In genomic region chr1:61287734-61288133, GRCh38 we compare ENCODE assay signal across 14 cellular contexts.
DNase-seq lines count a peak whose midpoint lies in the region; ATAC-seq and TF ChIP-seq lines count a peak whose summit lies in the region.
"Had no signal": no experiment of that assay in that cellular context is flagged by ENCODE, and none has a peak within 500 bp of the region (broad histone marks: within the 10 kb centered on the region; RNA-seq: fewer than 3 reads in every experiment).

No MANE protein-coding gene starts in this region.

- H3K36me3 ChIP-seq in Caco-2 (ENCODE audit: control insufficient read depth, insufficient read depth, low read length): no peaks in the 10 kb centered on the region
- H3K36me3 ChIP-seq: MG63, neutrophil had no signal

- DNase-seq in left cardiac atrium (no peak), cardiac septum (ENCODE audit: low spot score) (no peak), brain pericyte (ENCODE audit: low read depth, low spot score) (peak; percentile 73), kidney glomerular epithelial cell (lab: John Stamatoyannopoulos, UW) (peak; percentile 84), NCI-H524 (lab: John Stamatoyannopoulos, UW) (no peak), Caco-2 (no peak), dorsolateral prefrontal cortex (no peak)
- DNase-seq: activated CD4-positive, alpha-beta T cell treated with anti-CD3 and anti-CD28 coated beads, Interleukin-2, amount 50 U/mL, for 1 hour; activated naive CD4-positive, alpha-beta T cell treated with Interleukin-2 at 50 U/mL for 16 hours; MG63; NCI-H526 had no signal

- peak overlapping the region in 4 of 59 donors; percentile 5 to 46 (median 12) for H3K27ac ChIP-seq in dorsolateral prefrontal cortex
- H3K27ac ChIP-seq: neutrophil, SK-N-MC had no signal

- no peaks in the 10 kb centered on the region for H3K9me3 Mint-ChIP-seq in Caco-2 (ENCODE audit: unreplicated experiment)

- H3K36me3 Mint-ChIP-seq in Caco-2 (ENCODE audit: insufficient read depth, unreplicated experiment): no peaks in the 10 kb centered on the region

- no peaks in the 10 kb centered on the region for H3K4me1 ChIP-seq in Caco-2

- no peaks in the 10 kb centered on the region for H3K27me3 ChIP-seq in Caco-2 (replicated peaks; ENCODE audit: control insufficient read depth, insufficient read depth, low read length)
- H3K27me3 ChIP-seq in dorsolateral prefrontal cortex: no peaks in the 10 kb centered on the region
- H3K27me3 ChIP-seq: MG63, neutrophil had no signal

- CTCF ChIA-PET in Caco-2 (lab: Charles Lee): no interaction called here

- BruUV-seq in Caco-2 (replicated peaks; lab: Mats Ljungman, UMichigan): no TSS peak

- ATAC-seq in left cardiac atrium (peak; percentile 27 to 77), HG03354 (IDR thresholded peaks at IDR 0.05; ENCODE audit: poor library complexity, severe bottlenecking, unreplicated experiment) (no peak)

- no peak overlapping the region for H3K27ac Mint-ChIP-seq in Caco-2 (ENCODE audit: unreplicated experiment)

- H3K27me3 Mint-ChIP-seq in Caco-2 (ENCODE audit: insufficient read depth, unreplicated experiment): no peaks in the 10 kb centered on the region

- TF ChIP-seq CTCF in Caco-2 (IDR thresholded peaks at IDR 0.05; ENCODE audit: insufficient read depth in 1 of 2, low read depth in 1 of 2, low read length in 1 of 2, severe bottlenecking in 1 of 2, unreplicated experiment in 1 of 2) (no peak), dorsolateral prefrontal cortex (IDR thresholded peaks at IDR 0.05 in 54 of 56, conservative IDR thresholded peaks at IDR 0.05 in 2 of 56; ENCODE audit: low read depth in 1 of 56, partially characterized antibody in 56 of 56) (no peak)

- POLR2A ChIA-PET in Caco-2 (lab: Charles Lee): no interaction called here

- no peaks in the 10 kb centered on the region for H3K9me3 ChIP-seq in Caco-2
- H3K9me3 ChIP-seq: MG63, neutrophil had no signal

- H3K4me3 ChIP-seq in Caco-2 (ENCODE audit: low read depth, low read length): no peak overlapping the region
- no peak overlapping the region for H3K4me3 ChIP-seq in dorsolateral prefrontal cortex
- H3K4me3 ChIP-seq: MG63, SK-N-MC had no signal

- no peak overlapping the region for H3K4me3 Mint-ChIP-seq in Caco-2 (ENCODE audit: unreplicated experiment)

- peaks cover under 1% of the 10 kb centered on the region for H3K4me1 Mint-ChIP-seq in Caco-2 (ENCODE audit: low read depth, unreplicated experiment)

- intact Hi-C loops in left cardiac atrium (cut with DNase I) (no loop called here), cardiac septum (cut with DNase I) (no loop called here), Caco-2 (cut with micrococcal nuclease; ENCODE audit: unreplicated experiment) (no loop called here), dorsolateral prefrontal cortex (cut with DNase I) (no loop called here)

Comparison
In these comparisons a context has a peak if more than half of its experiments do, and no peak if none do; other contexts are left out.
1. DNase-seq: peak in brain pericyte (single experiment) and kidney glomerular epithelial cell (single experiment); none in left cardiac atrium (single experiment), cardiac septum (single experiment), NCI-H524 (0 of 2), Caco-2 (0 of 2) and dorsolateral prefrontal cortex (0 of 10).